In genomic region chr7:22709857-22710256, GRCh38 we compare ENCODE assay signal across 1 cellular context.
TF ChIP-seq lines count a peak whose summit lies in the region.

No MANE protein-coding gene starts in this region.

TF ChIP-seq in K562, 482 proteins besides CTCF, POLR2A, EP300 and RAD21:
- TF ChIP-seq ZC3H8 (IDR thresholded peaks at IDR 0.05): no peak
- no peak for TF ChIP-seq USF1 (CRISPR knock-in tag; IDR thresholded peaks at IDR 0.05)
- TF ChIP-seq TAF9B (IDR thresholded peaks at IDR 0.05; ENCODE audit: partially characterized antibody): no peak
- TF ChIP-seq MYBL2 (IDR thresholded peaks at IDR 0.05; ENCODE audit: low read depth): no peak
- no peak for TF ChIP-seq MYBL2 (CRISPR knock-in tag; IDR thresholded peaks at IDR 0.05; ENCODE audit: borderline replicate concordance)
- TF ChIP-seq ZNF766 (CRISPR knock-in tag; conservative IDR thresholded peaks at IDR 0.05): peak; percentile 23; the same call in 1 of the 2 replicates
- TF ChIP-seq SMARCA5 (IDR thresholded peaks at IDR 0.05): no peak
- no peak for TF ChIP-seq EWSR1 (IDR thresholded peaks at IDR 0.05; ENCODE audit: borderline replicate concordance, low read depth, partially characterized antibody)
- no peak for TF ChIP-seq MYNN (IDR thresholded peaks at IDR 0.05)
- no peak for TF ChIP-seq MYNN (CRISPR knock-in tag; IDR thresholded peaks at IDR 0.05)
- TF ChIP-seq IFI16 (CRISPR knock-in tag; IDR thresholded peaks at IDR 0.05): no peak
- no peak for TF ChIP-seq HDAC3 (IDR thresholded peaks at IDR 0.05; ENCODE audit: borderline replicate concordance, partially characterized antibody)
- no peak for TF ChIP-seq ESRRA (IDR thresholded peaks at IDR 0.05; ENCODE audit: borderline replicate concordance, low read depth)
- TF ChIP-seq ETS1 (conservative IDR thresholded peaks at IDR 0.05; ENCODE audit: control insufficient read depth, low read depth, low read length): no peak
- no peak for TF ChIP-seq TAF7 (tag; IDR thresholded peaks at IDR 0.05)
- no peak for TF ChIP-seq ZHX1 (conservative IDR thresholded peaks at IDR 0.05; ENCODE audit: low read length)
- 0 out of 2 replicates have a peak, but pooled peaks have one; percentile 15 for TF ChIP-seq CREB3 (tag; conservative IDR thresholded peaks at IDR 0.05; ENCODE audit: low read depth)
- no peak for TF ChIP-seq ZNF212 (CRISPR knock-in tag; IDR thresholded peaks at IDR 0.05)
- TF ChIP-seq ZKSCAN3 (CRISPR knock-in tag; IDR thresholded peaks at IDR 0.05): no peak
- TF ChIP-seq ZNF311 (CRISPR knock-in tag; IDR thresholded peaks at IDR 0.05): no peak
- no peak for TF ChIP-seq WHSC1 (IDR thresholded peaks at IDR 0.05; ENCODE audit: low read length)
- no peak for TF ChIP-seq TOE1 (IDR thresholded peaks at IDR 0.05; ENCODE audit: borderline replicate concordance)
- TF ChIP-seq TOE1 (CRISPR knock-in tag; IDR thresholded peaks at IDR 0.05; ENCODE audit: borderline replicate concordance, low read depth): 0 out of 2 replicates have a peak, but pooled peaks have one; percentile 4
- no peak for TF ChIP-seq GMEB1 (CRISPR knock-in tag; IDR thresholded peaks at IDR 0.05)
- TF ChIP-seq RBFOX2 (IDR thresholded peaks at IDR 0.05; ENCODE audit: low read depth, low read length): peak; percentile 20; the same call in 1 of the 2 replicates
- no peak for TF ChIP-seq KDM4B (IDR thresholded peaks at IDR 0.05; ENCODE audit: borderline replicate concordance in 2 of 2, low read depth in 1 of 2)
- TF ChIP-seq HES1 (IDR thresholded peaks at IDR 0.05; ENCODE audit: low read depth): no peak
- no peak for TF ChIP-seq CEBPG (CRISPR knock-in tag; IDR thresholded peaks at IDR 0.05)
- TF ChIP-seq CEBPG (tag; conservative IDR thresholded peaks at IDR 0.05 in 1 of 2, IDR thresholded peaks at IDR 0.05 in 1 of 2): no peak
- TF ChIP-seq NCOA6 (IDR thresholded peaks at IDR 0.05): no peak
- TF ChIP-seq RCOR1 (IDR thresholded peaks at IDR 0.05; ENCODE audit: borderline replicate concordance in 1 of 2, low read depth in 2 of 2, low read length in 2 of 2): no peak
